ENCODE assay signal across 11 cellular contexts in genomic region chr7:120550494-120551048, GRCh38.
DNase-seq lines count a peak whose midpoint lies in the region; ATAC-seq and TF ChIP-seq lines count a peak whose summit lies in the region.
"Had no signal": no experiment of that assay in that cellular context is flagged by ENCODE, and none has a peak within 500 bp of the region (broad histone marks: within the 10 kb centered on the region; RNA-seq: fewer than 3 reads in every experiment).

No MANE protein-coding gene starts in this region.

- DNase-seq in NCI-H510A treated with DMSO at 0.1 percent for 48 hours (lab: John Stamatoyannopoulos, UW): peak; percentile 2
- no peak for DNase-seq in NCI-H510A (lab: John Stamatoyannopoulos, UW)
- DNase-seq in WTC11 (ENCODE audit: low spot score): no peak
- peak; percentile 22 for DNase-seq in stromal cell of bone marrow (ENCODE audit: low read depth)
- no peak for DNase-seq in activated gamma-delta T cell treated with Interleukin-2 at 50 U/mL for 16 hours
- DNase-seq: activated CD8-positive, alpha-beta memory T cell treated with anti-CD3 and anti-CD28 coated beads, Interleukin-2, amount 50 U/mL, for 48 hours; cortex of kidney; T-helper 17 cell had no signal

- TF ChIP-seq CTCF in WTC11 (IDR thresholded peaks at IDR 0.05): no peak

- peak overlapping the region; percentile 18; the same call in 1 of the 2 replicates for H3K4me3 Mint-ChIP-seq in WTC11
- H3K4me3 Mint-ChIP-seq: T-helper 17 cell had no signal

- peaks cover 60% of the 10 kb centered on the region for H3K4me1 Mint-ChIP-seq in WTC11
- H3K4me1 Mint-ChIP-seq: T-helper 17 cell had no signal

- CTCF ChIA-PET in WTC11 (lab: Charles Lee): no interaction called here

- no peaks in the 10 kb centered on the region; the same call in 1 of the 2 replicates for H3K36me3 Mint-ChIP-seq in WTC11

- peak overlapping the region; percentile 82 for H3K27ac Mint-ChIP-seq in WTC11
- H3K27ac Mint-ChIP-seq: T-helper 17 cell had no signal

- POLR2A ChIA-PET in WTC11 (lab: Charles Lee): no interaction called here

- no peaks in the 10 kb centered on the region for H3K27me3 Mint-ChIP-seq in WTC11 (ENCODE audit: low read depth)
- H3K27me3 Mint-ChIP-seq: T-helper 17 cell had no signal

- ATAC-seq in HG03342 (IDR thresholded peaks at IDR 0.05; ENCODE audit: unreplicated experiment): peak; percentile 45
- peak; percentile 72 for ATAC-seq in WTC11
- no peak for ATAC-seq in HG02571 (IDR thresholded peaks at IDR 0.05; ENCODE audit: unreplicated experiment)
- no peak for ATAC-seq in GM19397 (IDR thresholded peaks at IDR 0.05; ENCODE audit: unreplicated experiment)
- ATAC-seq: T-helper 17 cell had no signal

- H3K9me3 Mint-ChIP-seq in WTC11: no peaks in the 10 kb centered on the region

TF ChIP-seq in WTC11, 78 proteins besides CTCF, POLR2A, EP300 and RAD21:
- TF ChIP-seq ETV6 (CRISPR knock-in tag; IDR thresholded peaks at IDR 0.05) (peak; percentile 44; the same call in 1 of the 2 replicates), ATF6 (CRISPR knock-in tag; IDR thresholded peaks at IDR 0.05) (no peak)

Comparison
In these comparisons a context has a peak if more than half of its experiments do, and no peak if none do; other contexts are left out.
1. DNase-seq: peak in NCI-H510A treated with DMSO at 0.1 percent for 48 hours (single experiment) and stromal cell of bone marrow (single experiment); none in NCI-H510A (single experiment), WTC11 (single experiment) and activated gamma-delta T cell treated with Interleukin-2 at 50 U/mL for 16 hours (single experiment).
2. ATAC-seq: peak in HG03342 (single experiment) and WTC11 (single experiment); none in HG02571 (single experiment) and GM19397 (single experiment).